1 cellular context compared by ENCODE assay signal in the genomic region with DNA sequence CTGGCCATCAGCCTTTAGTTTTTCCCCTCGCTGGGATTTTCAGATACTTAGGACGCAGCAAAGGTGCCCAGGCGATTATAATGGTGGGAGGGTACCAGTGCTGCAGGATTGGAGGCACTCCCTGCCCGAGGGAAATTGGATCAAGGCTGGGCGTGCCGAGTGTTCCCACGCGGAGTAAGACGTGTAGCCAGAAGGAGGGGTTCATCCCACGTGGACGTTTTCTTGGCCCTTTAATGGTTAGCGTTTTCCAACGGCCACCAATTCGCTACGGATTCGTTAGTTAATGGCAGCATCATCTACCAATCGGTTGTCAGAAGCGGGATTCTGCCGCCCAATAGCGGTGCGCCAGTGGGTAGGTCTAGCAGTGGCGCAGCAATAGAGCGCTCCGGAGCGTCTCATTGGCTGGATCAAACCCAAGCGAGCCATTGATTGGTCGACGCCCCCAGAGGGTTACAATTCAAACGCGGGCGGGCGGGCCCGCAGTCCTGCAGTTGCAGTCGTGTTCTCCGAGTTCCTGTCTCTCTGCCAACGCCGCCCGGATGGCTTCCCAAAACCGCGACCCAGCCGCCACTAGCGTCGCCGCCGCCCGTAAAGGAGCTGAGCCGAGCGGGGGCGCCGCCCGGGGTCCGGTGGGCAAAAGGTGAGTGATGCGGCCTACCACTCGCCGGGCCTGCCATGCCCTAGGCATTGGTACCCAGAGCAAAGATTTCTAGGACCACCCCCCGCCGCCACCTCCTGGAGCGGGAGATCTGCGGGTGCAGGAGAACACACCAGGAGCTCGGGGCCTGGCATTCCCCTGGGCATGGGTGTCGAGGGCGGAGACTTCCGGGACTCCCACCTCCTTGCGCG.
A peak's percentile ranks its signal among the peaks of the same experiment; 100 is the strongest.
TF ChIP-seq lines count a peak whose summit lies in the region.

A gene (plus strand): TSS at position 488 of the 849 bp plus-strand sequence. CDS start 52 bp downstream, at position 540.

TF ChIP-seq in HEK293, 187 proteins besides CTCF, POLR2A, EP300 and RAD21 (continued from another document and continues in another):
- TF ChIP-seq, protein P1, sequence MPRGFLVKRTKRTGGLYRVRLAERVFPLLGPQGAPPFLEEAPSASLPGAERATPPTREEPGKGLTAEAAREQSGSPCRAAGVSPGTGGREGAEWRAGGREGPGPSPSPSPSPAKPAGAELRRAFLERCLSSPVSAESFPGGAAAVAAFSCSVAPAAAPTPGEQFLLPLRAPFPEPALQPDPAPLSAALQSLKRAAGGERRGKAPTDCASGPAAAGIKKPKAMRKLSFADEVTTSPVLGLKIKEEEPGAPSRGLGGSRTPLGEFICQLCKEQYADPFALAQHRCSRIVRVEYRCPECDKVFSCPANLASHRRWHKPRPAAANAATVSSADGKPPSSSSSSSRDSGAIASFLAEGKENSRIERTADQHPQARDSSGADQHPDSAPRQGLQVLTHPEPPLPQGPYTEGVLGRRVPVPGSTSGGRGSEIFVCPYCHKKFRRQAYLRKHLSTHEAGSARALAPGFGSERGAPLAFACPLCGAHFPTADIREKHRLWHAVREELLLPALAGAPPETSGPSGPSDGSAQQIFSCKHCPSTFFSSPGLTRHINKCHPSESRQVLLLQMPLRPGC (tag by site-specific recombination; IDR thresholded peaks at IDR 0.05): 0 out of 2 replicates have a peak, but pooled peaks have one; percentile 16
- peak; percentile 35; the same call in 1 of the 2 replicates for TF ChIP-seq KLF8 (tag by site-specific recombination; IDR thresholded peaks at IDR 0.05)
- TF ChIP-seq, protein P2, sequence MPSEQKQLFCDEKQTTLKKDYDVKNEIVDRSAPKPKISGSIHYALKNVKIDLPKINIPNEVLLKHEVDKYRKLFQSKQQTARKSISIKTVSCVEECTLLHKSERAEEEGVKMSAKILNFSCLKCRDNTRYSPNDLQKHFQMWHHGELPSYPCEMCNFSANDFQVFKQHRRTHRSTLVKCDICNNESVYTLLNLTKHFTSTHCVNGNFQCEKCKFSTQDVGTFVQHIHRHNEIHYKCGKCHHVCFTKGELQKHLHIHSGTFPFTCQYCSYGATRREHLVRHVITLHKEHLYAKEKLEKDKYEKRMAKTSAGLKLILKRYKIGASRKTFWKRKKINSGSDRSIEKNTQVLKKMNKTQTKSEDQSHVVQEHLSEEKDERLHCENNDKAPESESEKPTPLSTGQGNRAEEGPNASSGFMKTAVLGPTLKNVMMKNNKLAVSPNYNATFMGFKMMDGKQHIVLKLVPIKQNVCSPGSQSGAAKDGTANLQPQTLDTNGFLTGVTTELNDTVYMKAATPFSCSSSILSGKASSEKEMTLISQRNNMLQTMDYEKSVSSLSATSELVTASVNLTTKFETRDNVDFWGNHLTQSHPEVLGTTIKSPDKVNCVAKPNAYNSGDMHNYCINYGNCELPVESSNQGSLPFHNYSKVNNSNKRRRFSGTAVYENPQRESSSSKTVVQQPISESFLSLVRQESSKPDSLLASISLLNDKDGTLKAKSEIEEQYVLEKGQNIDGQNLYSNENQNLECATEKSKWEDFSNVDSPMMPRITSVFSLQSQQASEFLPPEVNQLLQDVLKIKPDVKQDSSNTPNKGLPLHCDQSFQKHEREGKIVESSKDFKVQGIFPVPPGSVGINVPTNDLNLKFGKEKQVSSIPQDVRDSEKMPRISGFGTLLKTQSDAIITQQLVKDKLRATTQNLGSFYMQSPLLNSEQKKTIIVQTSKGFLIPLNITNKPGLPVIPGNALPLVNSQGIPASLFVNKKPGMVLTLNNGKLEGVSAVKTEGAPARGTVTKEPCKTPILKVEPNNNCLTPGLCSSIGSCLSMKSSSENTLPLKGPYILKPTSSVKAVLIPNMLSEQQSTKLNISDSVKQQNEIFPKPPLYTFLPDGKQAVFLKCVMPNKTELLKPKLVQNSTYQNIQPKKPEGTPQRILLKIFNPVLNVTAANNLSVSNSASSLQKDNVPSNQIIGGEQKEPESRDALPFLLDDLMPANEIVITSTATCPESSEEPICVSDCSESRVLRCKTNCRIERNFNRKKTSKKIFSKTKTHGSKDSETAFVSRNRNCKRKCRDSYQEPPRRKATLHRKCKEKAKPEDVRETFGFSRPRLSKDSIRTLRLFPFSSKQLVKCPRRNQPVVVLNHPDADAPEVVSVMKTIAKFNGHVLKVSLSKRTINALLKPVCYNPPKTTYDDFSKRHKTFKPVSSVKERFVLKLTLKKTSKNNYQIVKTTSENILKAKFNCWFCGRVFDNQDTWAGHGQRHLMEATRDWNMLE (tag by site-specific recombination; conservative IDR thresholded peaks at IDR 0.05; ENCODE audit: low read depth): 0 out of 2 replicates have a peak, but pooled peaks have one; percentile 23
- 0 out of 2 replicates have a peak, but pooled peaks have one; percentile 15 for TF ChIP-seq MEIS1 (CRISPR knock-in tag; IDR thresholded peaks at IDR 0.05; ENCODE audit: borderline replicate concordance)
- TF ChIP-seq, protein P3, sequence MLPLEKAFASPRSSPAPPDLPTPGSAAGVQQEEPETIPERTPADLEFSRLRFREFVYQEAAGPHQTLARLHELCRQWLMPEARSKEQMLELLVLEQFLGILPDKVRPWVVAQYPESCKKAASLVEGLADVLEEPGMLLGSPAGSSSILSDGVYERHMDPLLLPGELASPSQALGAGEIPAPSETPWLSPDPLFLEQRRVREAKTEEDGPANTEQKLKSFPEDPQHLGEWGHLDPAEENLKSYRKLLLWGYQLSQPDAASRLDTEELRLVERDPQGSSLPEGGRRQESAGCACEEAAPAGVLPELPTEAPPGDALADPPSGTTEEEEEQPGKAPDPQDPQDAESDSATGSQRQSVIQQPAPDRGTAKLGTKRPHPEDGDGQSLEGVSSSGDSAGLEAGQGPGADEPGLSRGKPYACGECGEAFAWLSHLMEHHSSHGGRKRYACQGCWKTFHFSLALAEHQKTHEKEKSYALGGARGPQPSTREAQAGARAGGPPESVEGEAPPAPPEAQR (tag by site-specific recombination; IDR thresholded peaks at IDR 0.05): no peak
- TF ChIP-seq ZNF184 (tag by site-specific recombination; IDR thresholded peaks at IDR 0.05): no peak
- peak; percentile 41 for TF ChIP-seq KLF1 (tag by site-specific recombination; IDR thresholded peaks at IDR 0.05)
- TF ChIP-seq, protein P4, sequence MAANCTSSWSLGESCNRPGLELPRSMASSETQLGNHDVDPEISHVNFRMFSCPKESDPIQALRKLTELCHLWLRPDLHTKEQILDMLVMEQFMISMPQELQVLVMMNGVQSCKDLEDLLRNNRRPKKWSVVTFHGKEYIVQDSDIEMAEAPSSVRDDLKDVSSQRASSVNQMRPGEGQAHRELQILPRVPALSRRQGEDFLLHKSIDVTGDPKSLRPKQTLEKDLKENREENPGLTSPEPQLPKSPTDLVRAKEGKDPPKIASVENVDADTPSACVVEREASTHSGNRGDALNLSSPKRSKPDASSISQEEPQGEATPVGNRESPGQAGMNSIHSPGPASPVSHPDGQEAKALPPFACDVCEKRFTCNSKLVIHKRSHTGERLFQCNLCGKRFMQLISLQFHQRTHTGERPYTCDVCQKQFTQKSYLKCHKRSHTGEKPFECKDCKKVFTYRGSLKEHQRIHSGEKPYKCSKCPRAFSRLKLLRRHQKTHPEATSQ (tag by site-specific recombination; IDR thresholded peaks at IDR 0.05): 0 out of 2 replicates have a peak, but pooled peaks have one; percentile 38
- TF ChIP-seq, protein P5, sequence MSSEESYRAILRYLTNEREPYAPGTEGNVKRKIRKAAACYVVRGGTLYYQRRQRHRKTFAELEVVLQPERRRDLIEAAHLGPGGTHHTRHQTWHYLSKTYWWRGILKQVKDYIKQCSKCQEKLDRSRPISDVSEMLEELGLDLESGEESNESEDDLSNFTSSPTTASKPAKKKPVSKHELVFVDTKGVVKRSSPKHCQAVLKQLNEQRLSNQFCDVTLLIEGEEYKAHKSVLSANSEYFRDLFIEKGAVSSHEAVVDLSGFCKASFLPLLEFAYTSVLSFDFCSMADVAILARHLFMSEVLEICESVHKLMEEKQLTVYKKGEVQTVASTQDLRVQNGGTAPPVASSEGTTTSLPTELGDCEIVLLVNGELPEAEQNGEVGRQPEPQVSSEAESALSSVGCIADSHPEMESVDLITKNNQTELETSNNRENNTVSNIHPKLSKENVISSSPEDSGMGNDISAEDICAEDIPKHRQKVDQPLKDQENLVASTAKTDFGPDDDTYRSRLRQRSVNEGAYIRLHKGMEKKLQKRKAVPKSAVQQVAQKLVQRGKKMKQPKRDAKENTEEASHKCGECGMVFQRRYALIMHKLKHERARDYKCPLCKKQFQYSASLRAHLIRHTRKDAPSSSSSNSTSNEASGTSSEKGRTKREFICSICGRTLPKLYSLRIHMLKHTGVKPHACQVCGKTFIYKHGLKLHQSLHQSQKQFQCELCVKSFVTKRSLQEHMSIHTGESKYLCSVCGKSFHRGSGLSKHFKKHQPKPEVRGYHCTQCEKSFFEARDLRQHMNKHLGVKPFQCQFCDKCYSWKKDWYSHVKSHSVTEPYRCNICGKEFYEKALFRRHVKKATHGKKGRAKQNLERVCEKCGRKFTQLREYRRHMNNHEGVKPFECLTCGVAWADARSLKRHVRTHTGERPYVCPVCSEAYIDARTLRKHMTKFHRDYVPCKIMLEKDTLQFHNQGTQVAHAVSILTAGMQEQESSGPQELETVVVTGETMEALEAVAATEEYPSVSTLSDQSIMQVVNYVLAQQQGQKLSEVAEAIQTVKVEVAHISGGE (tag by site-specific recombination; conservative IDR thresholded peaks at IDR 0.05; ENCODE audit: low read depth): 0 out of 2 replicates have a peak, but pooled peaks have one; percentile 24
- peak; percentile 10 for TF ChIP-seq KLF16 (tag by site-specific recombination; IDR thresholded peaks at IDR 0.05)
- no peak for TF ChIP-seq ZNF558 (tag by site-specific recombination; IDR thresholded peaks at IDR 0.05)
- TF ChIP-seq SP2 (tag by site-specific recombination; IDR thresholded peaks at IDR 0.05): peak; percentile 96
- no peak for TF ChIP-seq HOXD13 (CRISPR knock-in tag; IDR thresholded peaks at IDR 0.05; ENCODE audit: borderline replicate concordance)
- TF ChIP-seq KLF9 (tag by site-specific recombination; IDR thresholded peaks at IDR 0.05; ENCODE audit: low read depth): peak; percentile 86
- peak; percentile 25; the same call in 1 of the 2 replicates for TF ChIP-seq IKZF3 (tag by site-specific recombination; IDR thresholded peaks at IDR 0.05)
- TF ChIP-seq ZNF596 (tag by site-specific recombination; IDR thresholded peaks at IDR 0.05): no peak
- peak; percentile 47 for TF ChIP-seq ZIC2 (tag by site-specific recombination; IDR thresholded peaks at IDR 0.05)
- 0 out of 2 replicates have a peak, but pooled peaks have one; percentile 28 for TF ChIP-seq ZBTB7A (tag by site-specific recombination; IDR thresholded peaks at IDR 0.05; ENCODE audit: low read depth)
- TF ChIP-seq ZSCAN30 (tag by site-specific recombination; IDR thresholded peaks at IDR 0.05): 0 out of 2 replicates have a peak, but pooled peaks have one; percentile 15
- TF ChIP-seq ZNF335 (tag by site-specific recombination; conservative IDR thresholded peaks at IDR 0.05): peak; percentile 75
- peak; percentile 35 for TF ChIP-seq ZFHX2 (tag by site-specific recombination; conservative IDR thresholded peaks at IDR 0.05)
- no peak for TF ChIP-seq ZNF132 (tag by site-specific recombination; IDR thresholded peaks at IDR 0.05; ENCODE audit: borderline replicate concordance)
- TF ChIP-seq, protein P6, sequence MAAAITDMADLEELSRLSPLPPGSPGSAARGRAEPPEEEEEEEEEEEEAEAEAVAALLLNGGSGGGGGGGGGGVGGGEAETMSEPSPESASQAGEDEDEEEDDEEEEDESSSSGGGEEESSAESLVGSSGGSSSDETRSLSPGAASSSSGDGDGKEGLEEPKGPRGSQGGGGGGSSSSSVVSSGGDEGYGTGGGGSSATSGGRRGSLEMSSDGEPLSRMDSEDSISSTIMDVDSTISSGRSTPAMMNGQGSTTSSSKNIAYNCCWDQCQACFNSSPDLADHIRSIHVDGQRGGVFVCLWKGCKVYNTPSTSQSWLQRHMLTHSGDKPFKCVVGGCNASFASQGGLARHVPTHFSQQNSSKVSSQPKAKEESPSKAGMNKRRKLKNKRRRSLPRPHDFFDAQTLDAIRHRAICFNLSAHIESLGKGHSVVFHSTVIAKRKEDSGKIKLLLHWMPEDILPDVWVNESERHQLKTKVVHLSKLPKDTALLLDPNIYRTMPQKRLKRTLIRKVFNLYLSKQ (tag by site-specific recombination; IDR thresholded peaks at IDR 0.05; ENCODE audit: borderline replicate concordance): no peak
- no peak for TF ChIP-seq ZNF521 (tag by site-specific recombination; IDR thresholded peaks at IDR 0.05)
- TF ChIP-seq SP7 (tag by site-specific recombination; IDR thresholded peaks at IDR 0.05): peak; percentile 45; the same call in 1 of the 2 replicates
- TF ChIP-seq, protein P7, sequence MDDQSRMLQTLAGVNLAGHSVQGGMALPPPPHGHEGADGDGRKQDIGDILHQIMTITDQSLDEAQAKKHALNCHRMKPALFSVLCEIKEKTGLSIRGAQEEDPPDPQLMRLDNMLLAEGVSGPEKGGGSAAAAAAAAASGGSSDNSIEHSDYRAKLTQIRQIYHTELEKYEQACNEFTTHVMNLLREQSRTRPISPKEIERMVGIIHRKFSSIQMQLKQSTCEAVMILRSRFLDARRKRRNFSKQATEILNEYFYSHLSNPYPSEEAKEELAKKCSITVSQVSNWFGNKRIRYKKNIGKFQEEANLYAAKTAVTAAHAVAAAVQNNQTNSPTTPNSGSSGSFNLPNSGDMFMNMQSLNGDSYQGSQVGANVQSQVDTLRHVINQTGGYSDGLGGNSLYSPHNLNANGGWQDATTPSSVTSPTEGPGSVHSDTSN (CRISPR knock-in tag; IDR thresholded peaks at IDR 0.05): peak; percentile 92
- peak; percentile 74 for TF ChIP-seq SETDB1 (IDR thresholded peaks at IDR 0.05; ENCODE audit: insufficient read length, low read length)
